In genomic region chr20:50788868-50789125, GRCh38 we compare ENCODE assay signal across 2 cellular contexts.
TF ChIP-seq lines count a peak whose summit lies in the region.

No MANE protein-coding gene starts in this region.

TF ChIP-seq in HepG2, 621 proteins besides CTCF, POLR2A, EP300 and RAD21:
- no peak for TF ChIP-seq ZFP41 (CRISPR knock-in tag; IDR thresholded peaks at IDR 0.05; ENCODE audit: borderline replicate concordance)
- TF ChIP-seq, protein P1, sequence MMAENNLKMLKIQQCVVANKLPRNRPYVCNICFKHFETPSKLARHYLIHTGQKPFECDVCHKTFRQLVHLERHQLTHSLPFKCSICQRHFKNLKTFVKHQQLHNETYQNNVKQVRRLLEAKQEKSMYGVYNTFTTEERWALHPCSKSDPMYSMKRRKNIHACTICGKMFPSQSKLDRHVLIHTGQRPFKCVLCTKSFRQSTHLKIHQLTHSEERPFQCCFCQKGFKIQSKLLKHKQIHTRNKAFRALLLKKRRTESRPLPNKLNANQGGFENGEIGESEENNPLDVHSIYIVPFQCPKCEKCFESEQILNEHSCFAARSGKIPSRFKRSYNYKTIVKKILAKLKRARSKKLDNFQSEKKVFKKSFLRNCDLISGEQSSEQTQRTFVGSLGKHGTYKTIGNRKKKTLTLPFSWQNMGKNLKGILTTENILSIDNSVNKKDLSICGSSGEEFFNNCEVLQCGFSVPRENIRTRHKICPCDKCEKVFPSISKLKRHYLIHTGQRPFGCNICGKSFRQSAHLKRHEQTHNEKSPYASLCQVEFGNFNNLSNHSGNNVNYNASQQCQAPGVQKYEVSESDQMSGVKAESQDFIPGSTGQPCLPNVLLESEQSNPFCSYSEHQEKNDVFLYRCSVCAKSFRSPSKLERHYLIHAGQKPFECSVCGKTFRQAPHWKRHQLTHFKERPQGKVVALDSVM (CRISPR knock-in tag; IDR thresholded peaks at IDR 0.05), result peak; percentile 40; the same call in 1 of the 2 replicates
TF ChIP-seq in HepG2: peak in this region for 1.

TF ChIP-seq in H1, 55 proteins besides CTCF, POLR2A, EP300 and RAD21:
- TF ChIP-seq CREB1 (IDR thresholded peaks at IDR 0.05) (no peak), RBBP5 (IDR thresholded peaks at IDR 0.05; ENCODE audit: borderline replicate concordance, low read depth, low read length) (no peak), SIX5 (IDR thresholded peaks at IDR 0.05; ENCODE audit: low read depth, low read length) (no peak), EZH2 (IDR thresholded peaks at IDR 0.05; ENCODE audit: low read depth, low read length, severe bottlenecking) (no peak), CHD2 (IDR thresholded peaks at IDR 0.05; ENCODE audit: low read length) (no peak), RFX5 (IDR thresholded peaks at IDR 0.05; ENCODE audit: borderline replicate concordance, low read depth, low read length) (no peak), SRF (IDR thresholded peaks at IDR 0.05; ENCODE audit: low read depth, low read length) (no peak), NRF1 (IDR thresholded peaks at IDR 0.05; ENCODE audit: low read depth, low read length) (no peak), HDAC6 (IDR thresholded peaks at IDR 0.05; ENCODE audit: low read depth, low read length) (no peak), TBP (IDR thresholded peaks at IDR 0.05; ENCODE audit: low read depth, low read length) (no peak), GTF2F1 (IDR thresholded peaks at IDR 0.05; ENCODE audit: borderline replicate concordance, low read depth, low read length) (no peak), SP4 (IDR thresholded peaks at IDR 0.05; ENCODE audit: low read length) (no peak), KDM5A (IDR thresholded peaks at IDR 0.05; ENCODE audit: low read length) (no peak)
- TF ChIP-seq, protein P2, sequence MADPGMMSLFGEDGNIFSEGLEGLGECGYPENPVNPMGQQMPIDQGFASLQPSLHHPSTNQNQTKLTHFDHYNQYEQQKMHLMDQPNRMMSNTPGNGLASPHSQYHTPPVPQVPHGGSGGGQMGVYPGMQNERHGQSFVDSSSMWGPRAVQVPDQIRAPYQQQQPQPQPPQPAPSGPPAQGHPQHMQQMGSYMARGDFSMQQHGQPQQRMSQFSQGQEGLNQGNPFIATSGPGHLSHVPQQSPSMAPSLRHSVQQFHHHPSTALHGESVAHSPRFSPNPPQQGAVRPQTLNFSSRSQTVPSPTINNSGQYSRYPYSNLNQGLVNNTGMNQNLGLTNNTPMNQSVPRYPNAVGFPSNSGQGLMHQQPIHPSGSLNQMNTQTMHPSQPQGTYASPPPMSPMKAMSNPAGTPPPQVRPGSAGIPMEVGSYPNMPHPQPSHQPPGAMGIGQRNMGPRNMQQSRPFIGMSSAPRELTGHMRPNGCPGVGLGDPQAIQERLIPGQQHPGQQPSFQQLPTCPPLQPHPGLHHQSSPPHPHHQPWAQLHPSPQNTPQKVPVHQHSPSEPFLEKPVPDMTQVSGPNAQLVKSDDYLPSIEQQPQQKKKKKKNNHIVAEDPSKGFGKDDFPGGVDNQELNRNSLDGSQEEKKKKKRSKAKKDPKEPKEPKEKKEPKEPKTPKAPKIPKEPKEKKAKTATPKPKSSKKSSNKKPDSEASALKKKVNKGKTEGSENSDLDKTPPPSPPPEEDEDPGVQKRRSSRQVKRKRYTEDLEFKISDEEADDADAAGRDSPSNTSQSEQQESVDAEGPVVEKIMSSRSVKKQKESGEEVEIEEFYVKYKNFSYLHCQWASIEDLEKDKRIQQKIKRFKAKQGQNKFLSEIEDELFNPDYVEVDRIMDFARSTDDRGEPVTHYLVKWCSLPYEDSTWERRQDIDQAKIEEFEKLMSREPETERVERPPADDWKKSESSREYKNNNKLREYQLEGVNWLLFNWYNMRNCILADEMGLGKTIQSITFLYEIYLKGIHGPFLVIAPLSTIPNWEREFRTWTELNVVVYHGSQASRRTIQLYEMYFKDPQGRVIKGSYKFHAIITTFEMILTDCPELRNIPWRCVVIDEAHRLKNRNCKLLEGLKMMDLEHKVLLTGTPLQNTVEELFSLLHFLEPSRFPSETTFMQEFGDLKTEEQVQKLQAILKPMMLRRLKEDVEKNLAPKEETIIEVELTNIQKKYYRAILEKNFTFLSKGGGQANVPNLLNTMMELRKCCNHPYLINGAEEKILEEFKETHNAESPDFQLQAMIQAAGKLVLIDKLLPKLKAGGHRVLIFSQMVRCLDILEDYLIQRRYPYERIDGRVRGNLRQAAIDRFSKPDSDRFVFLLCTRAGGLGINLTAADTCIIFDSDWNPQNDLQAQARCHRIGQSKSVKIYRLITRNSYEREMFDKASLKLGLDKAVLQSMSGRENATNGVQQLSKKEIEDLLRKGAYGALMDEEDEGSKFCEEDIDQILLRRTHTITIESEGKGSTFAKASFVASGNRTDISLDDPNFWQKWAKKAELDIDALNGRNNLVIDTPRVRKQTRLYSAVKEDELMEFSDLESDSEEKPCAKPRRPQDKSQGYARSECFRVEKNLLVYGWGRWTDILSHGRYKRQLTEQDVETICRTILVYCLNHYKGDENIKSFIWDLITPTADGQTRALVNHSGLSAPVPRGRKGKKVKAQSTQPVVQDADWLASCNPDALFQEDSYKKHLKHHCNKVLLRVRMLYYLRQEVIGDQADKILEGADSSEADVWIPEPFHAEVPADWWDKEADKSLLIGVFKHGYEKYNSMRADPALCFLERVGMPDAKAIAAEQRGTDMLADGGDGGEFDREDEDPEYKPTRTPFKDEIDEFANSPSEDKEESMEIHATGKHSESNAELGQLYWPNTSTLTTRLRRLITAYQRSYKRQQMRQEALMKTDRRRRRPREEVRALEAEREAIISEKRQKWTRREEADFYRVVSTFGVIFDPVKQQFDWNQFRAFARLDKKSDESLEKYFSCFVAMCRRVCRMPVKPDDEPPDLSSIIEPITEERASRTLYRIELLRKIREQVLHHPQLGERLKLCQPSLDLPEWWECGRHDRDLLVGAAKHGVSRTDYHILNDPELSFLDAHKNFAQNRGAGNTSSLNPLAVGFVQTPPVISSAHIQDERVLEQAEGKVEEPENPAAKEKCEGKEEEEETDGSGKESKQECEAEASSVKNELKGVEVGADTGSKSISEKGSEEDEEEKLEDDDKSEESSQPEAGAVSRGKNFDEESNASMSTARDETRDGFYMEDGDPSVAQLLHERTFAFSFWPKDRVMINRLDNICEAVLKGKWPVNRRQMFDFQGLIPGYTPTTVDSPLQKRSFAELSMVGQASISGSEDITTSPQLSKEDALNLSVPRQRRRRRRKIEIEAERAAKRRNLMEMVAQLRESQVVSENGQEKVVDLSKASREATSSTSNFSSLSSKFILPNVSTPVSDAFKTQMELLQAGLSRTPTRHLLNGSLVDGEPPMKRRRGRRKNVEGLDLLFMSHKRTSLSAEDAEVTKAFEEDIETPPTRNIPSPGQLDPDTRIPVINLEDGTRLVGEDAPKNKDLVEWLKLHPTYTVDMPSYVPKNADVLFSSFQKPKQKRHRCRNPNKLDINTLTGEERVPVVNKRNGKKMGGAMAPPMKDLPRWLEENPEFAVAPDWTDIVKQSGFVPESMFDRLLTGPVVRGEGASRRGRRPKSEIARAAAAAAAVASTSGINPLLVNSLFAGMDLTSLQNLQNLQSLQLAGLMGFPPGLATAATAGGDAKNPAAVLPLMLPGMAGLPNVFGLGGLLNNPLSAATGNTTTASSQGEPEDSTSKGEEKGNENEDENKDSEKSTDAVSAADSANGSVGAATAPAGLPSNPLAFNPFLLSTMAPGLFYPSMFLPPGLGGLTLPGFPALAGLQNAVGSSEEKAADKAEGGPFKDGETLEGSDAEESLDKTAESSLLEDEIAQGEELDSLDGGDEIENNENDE (IDR thresholded peaks at IDR 0.05; ENCODE audit: insufficient replicate concordance, low read length), result no peak
- TF ChIP-seq, protein P3, sequence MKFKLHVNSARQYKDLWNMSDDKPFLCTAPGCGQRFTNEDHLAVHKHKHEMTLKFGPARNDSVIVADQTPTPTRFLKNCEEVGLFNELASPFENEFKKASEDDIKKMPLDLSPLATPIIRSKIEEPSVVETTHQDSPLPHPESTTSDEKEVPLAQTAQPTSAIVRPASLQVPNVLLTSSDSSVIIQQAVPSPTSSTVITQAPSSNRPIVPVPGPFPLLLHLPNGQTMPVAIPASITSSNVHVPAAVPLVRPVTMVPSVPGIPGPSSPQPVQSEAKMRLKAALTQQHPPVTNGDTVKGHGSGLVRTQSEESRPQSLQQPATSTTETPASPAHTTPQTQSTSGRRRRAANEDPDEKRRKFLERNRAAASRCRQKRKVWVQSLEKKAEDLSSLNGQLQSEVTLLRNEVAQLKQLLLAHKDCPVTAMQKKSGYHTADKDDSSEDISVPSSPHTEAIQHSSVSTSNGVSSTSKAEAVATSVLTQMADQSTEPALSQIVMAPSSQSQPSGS (IDR thresholded peaks at IDR 0.05; ENCODE audit: low read length), result no peak
